Comparison of ENCODE assay signal across 8 cellular contexts in the genomic region with DNA sequence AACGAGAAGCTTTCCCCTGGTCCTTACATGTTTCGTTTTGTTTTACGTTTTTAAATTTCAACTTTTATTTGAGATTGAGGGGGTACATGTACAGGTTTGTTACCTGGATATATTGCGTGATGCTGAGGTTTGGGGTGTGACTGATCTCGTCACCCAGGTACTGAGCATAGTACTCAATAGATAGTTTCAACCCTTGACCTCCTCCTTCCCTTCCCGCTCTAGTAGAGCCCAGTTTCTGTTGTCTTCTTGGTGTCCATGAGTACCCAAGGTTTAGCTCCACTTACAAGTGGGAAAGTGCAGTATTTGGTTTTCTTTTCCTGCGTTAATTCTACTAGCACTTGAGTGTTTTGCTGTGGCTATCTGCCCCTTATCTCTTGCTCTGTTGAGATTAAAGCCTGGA.
DNase-seq lines count a peak whose midpoint lies in the region; ATAC-seq and TF ChIP-seq lines count a peak whose summit lies in the region.

No MANE protein-coding gene starts in this region.

- H3K27me3 ChIP-seq in ACC112 (ENCODE audit: insufficient read depth, low read length), result no peaks in the 10 kb centered on the region
- no peaks in the 10 kb centered on the region for H3K27me3 ChIP-seq in HUES6 (ENCODE audit: control insufficient read depth, insufficient read depth, low read length)
- H3K27me3 ChIP-seq in mucosa of stomach (ENCODE audit: control insufficient read depth, insufficient read depth, low read length), result no peaks in the 10 kb centered on the region

- ATAC-seq in central memory CD8-positive, alpha-beta T cell (replicated peaks; ENCODE audit: extremely low read depth, poor library complexity, severe bottlenecking), result no peak
- ATAC-seq in GM18868 (IDR thresholded peaks at IDR 0.05; ENCODE audit: unreplicated experiment) (no peak), GM19397 (IDR thresholded peaks at IDR 0.05; ENCODE audit: unreplicated experiment) (no peak)

- no peak overlapping the region for H3K27ac Mint-ChIP-seq in central memory CD8-positive, alpha-beta T cell (ENCODE audit: low read depth)

- DNase-seq in central memory CD8-positive, alpha-beta T cell (ENCODE audit: low spot score in 2 of 2), result no peak
- no peak for DNase-seq in HuH-7.5 (ENCODE audit: low spot score)
- no peak for DNase-seq in GM13977 (ENCODE audit: low spot score)

- no peaks in the 10 kb centered on the region for H3K9me3 Mint-ChIP-seq in central memory CD8-positive, alpha-beta T cell

- peak overlapping the region; percentile 81 for H3K4me3 Mint-ChIP-seq in central memory CD8-positive, alpha-beta T cell

- TF ChIP-seq CTCF in GM13977 (IDR thresholded peaks at IDR 0.05; ENCODE audit: extremely low read depth, insufficient read depth, missing control alignments), result no peak

- in situ Hi-C loops in GM13977 (cut with MboI; ENCODE audit: low pct_unique_long_range_greater_than_20kb, low sequenced_read_pairs, unreplicated experiment), result no loop called here

- H3K4me1 Mint-ChIP-seq in central memory CD8-positive, alpha-beta T cell, result peaks cover 34% of the 10 kb centered on the region

- H3K9ac ChIP-seq in HUES6 (ENCODE audit: low read length) (peak overlapping the region; percentile 81), mucosa of stomach (ENCODE audit: low read length) (peak overlapping the region; percentile 96)

- H3K79me2 ChIP-seq in ACC112 (ENCODE audit: control insufficient read depth, insufficient read depth, low read length, unreplicated experiment), result peaks cover 30% of the 10 kb centered on the region

- peak overlapping the region; percentile 99 for H3K4me3 ChIP-seq in ACC112 (ENCODE audit: low read depth, low read length)
- peak overlapping the region; percentile 98 for H3K4me3 ChIP-seq in HUES6 (ENCODE audit: low read depth, low read length)
- H3K4me3 ChIP-seq in mucosa of stomach (ENCODE audit: low read length), result peak overlapping the region; percentile 90

- H3K9me3 ChIP-seq in HUES6 (ENCODE audit: control insufficient read depth, insufficient read depth, low read depth, low read length), result no peaks in the 10 kb centered on the region
- no peaks in the 10 kb centered on the region for H3K9me3 ChIP-seq in mucosa of stomach (ENCODE audit: control insufficient read depth, low read length)

- peak overlapping the region; percentile 68 for H2AFZ ChIP-seq in ACC112 (ENCODE audit: low read length, unreplicated experiment)

- peaks cover 38% of the 10 kb centered on the region for H3K36me3 Mint-ChIP-seq in central memory CD8-positive, alpha-beta T cell (ENCODE audit: insufficient read depth)

- H3K27ac ChIP-seq in ACC112 (ENCODE audit: low read depth, low read length) (no peak overlapping the region), HUES6 (ENCODE audit: low read depth, low read length) (no peak overlapping the region; the same call in 1 of the 2 replicates)

- H3K27me3 Mint-ChIP-seq in central memory CD8-positive, alpha-beta T cell, result no peaks in the 10 kb centered on the region

- H3K36me3 ChIP-seq in ACC112 (ENCODE audit: insufficient read depth, low read length), result no peaks in the 10 kb centered on the region
- H3K36me3 ChIP-seq in HUES6 (ENCODE audit: control insufficient read depth, insufficient read depth, low read length), result no peaks in the 10 kb centered on the region
- H3K36me3 ChIP-seq in mucosa of stomach (ENCODE audit: control insufficient read depth, insufficient read depth, low read length), result no peaks in the 10 kb centered on the region

- H3K4me1 ChIP-seq in ACC112 (ENCODE audit: control insufficient read depth, insufficient read depth, low read length, unreplicated experiment) (peaks cover 11% of the 10 kb centered on the region), HUES6 (ENCODE audit: control insufficient read depth, insufficient read depth, low read length) (peaks cover 18% of the 10 kb centered on the region), mucosa of stomach (ENCODE audit: control insufficient read depth, insufficient read depth, low read length) (peaks cover 39% of the 10 kb centered on the region)
